Comparison of ENCODE assay signal across 11 cellular contexts in the genomic region with DNA sequence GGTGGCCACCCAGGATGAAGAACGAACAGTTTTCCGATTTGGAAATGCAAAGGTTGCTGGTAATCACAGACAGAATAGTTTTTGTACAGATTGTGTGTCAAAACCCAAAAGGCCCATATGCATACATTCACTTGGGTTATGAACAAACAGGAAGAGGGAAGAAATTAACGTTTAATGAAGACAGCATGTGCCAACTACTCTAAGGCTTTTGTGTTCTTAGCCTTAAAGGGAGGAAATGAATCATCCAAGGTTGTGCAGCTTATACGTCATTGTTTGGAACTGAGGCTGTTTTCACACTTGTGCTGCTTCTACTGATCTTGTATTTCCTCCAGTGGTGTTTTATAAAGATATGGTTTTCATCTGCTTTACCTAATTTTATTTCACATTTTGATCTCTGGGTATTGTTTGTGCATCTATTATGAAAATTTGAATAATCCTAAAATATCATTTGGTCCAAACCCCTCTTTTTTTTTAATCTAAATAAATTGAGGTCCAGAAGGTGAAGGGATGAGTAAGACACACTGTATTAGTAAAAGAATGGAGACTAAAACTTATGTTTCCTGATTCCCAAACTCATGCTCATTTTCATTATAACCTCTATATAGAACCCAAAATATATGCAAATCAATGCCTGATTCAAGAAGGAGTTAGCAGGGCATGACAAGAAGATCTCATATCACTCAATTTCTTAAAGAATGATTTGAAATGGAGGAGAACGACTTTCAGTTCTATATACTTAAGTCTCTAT.
A peak's percentile ranks its signal among the peaks of the same experiment; 100 is the strongest.
DNase-seq lines count a peak whose midpoint lies in the region; ATAC-seq and TF ChIP-seq lines count a peak whose summit lies in the region.
"Had no signal": no experiment of that assay in that cellular context is flagged by ENCODE, and none has a peak within 500 bp of the region (broad histone marks: within the 10 kb centered on the region; RNA-seq: fewer than 3 reads in every experiment).

No MANE protein-coding gene starts in this region.

- no peak overlapping the region for H3K27ac Mint-ChIP-seq in activated T-helper 2 cell treated with anti-CD3 and anti-CD28 coated beads, Interferon-gamma antibody, Interleukin-2, Interleukin-4, amounts not matched to agents 10 μg/mL and 5 μg/mL and 100 μg/mL, durations not matched to agents 14 hours and 24 hours and 36 hours
- H3K27ac Mint-ChIP-seq: activated B cell treated with CpG ODN at 0.5 μM for 24 hours had no signal

- H3K27me3 Mint-ChIP-seq in activated T-helper 2 cell treated with anti-CD3 and anti-CD28 coated beads, Interferon-gamma antibody, Interleukin-2, Interleukin-4, amounts not matched to agents 10 μg/mL and 5 μg/mL and 100 μg/mL, durations not matched to agents 14 hours and 24 hours and 36 hours (ENCODE audit: low read depth) = no peaks in the 10 kb centered on the region
- H3K27me3 Mint-ChIP-seq: activated B cell treated with CpG ODN at 0.5 μM for 24 hours had no signal

- H3K36me3 ChIP-seq in A673 (ENCODE audit: insufficient read depth, low read length, poor library complexity, severe bottlenecking) = no peaks in the 10 kb centered on the region
- H3K36me3 ChIP-seq: neutrophil had no signal

- POLR2A ChIA-PET in A673 (lab: Charles Lee; ENCODE audit: low non-redundant PET) = no interaction called here

- TF ChIP-seq CTCF in A673 (conservative IDR thresholded peaks at IDR 0.05; ENCODE audit: low read depth, low read length) (no peak), foreskin keratinocyte (conservative IDR thresholded peaks at IDR 0.05) (no peak)

- CTCF ChIA-PET in A673 (lab: Charles Lee) = no interaction called here

- H3K4me1 ChIP-seq in A673 (ENCODE audit: insufficient read depth, low read length, poor library complexity, severe bottlenecking) (peaks cover 40% of the 10 kb centered on the region), foreskin keratinocyte (peaks cover 15% of the 10 kb centered on the region)

- no peaks in the 10 kb centered on the region for H3K9me3 Mint-ChIP-seq in activated T-helper 2 cell treated with anti-CD3 and anti-CD28 coated beads, Interferon-gamma antibody, Interleukin-2, Interleukin-4, amounts not matched to agents 10 μg/mL and 5 μg/mL and 100 μg/mL, durations not matched to agents 14 hours and 24 hours and 36 hours
- H3K9me3 Mint-ChIP-seq: activated B cell treated with CpG ODN at 0.5 μM for 24 hours had no signal

- peaks cover 7% of the 10 kb centered on the region for H3K4me1 Mint-ChIP-seq in activated T-helper 2 cell treated with anti-CD3 and anti-CD28 coated beads, Interferon-gamma antibody, Interleukin-2, Interleukin-4, amounts not matched to agents 10 μg/mL and 5 μg/mL and 100 μg/mL, durations not matched to agents 14 hours and 24 hours and 36 hours (ENCODE audit: low read depth)
- H3K4me1 Mint-ChIP-seq: activated B cell treated with CpG ODN at 0.5 μM for 24 hours had no signal

- H3K4me3 ChIP-seq in A673 (ENCODE audit: low read depth, low read length, poor library complexity, severe bottlenecking) = no peak overlapping the region

- BruUV-seq in A673 (replicated peaks; lab: Mats Ljungman, UMichigan) = TSS peak; percentile 98

- H3K36me3 Mint-ChIP-seq in activated T-helper 2 cell treated with anti-CD3 and anti-CD28 coated beads, Interferon-gamma antibody, Interleukin-2, Interleukin-4, amounts not matched to agents 10 μg/mL and 5 μg/mL and 100 μg/mL, durations not matched to agents 14 hours and 24 hours and 36 hours (ENCODE audit: low read depth) = no peaks in the 10 kb centered on the region

- H3K4me3 Mint-ChIP-seq in activated T-helper 2 cell treated with anti-CD3 and anti-CD28 coated beads, Interferon-gamma antibody, Interleukin-2, Interleukin-4, amounts not matched to agents 10 μg/mL and 5 μg/mL and 100 μg/mL, durations not matched to agents 14 hours and 24 hours and 36 hours (ENCODE audit: low read depth) = no peak overlapping the region
- H3K4me3 Mint-ChIP-seq: activated B cell treated with CpG ODN at 0.5 μM for 24 hours had no signal

- H3K27ac ChIP-seq in A673 (ENCODE audit: low read depth, low read length, poor library complexity, severe bottlenecking) = peak overlapping the region; percentile 84
- H3K27ac ChIP-seq in foreskin keratinocyte = no peak overlapping the region
- H3K27ac ChIP-seq: neutrophil had no signal

- no peaks in the 10 kb centered on the region for H3K27me3 ChIP-seq in A673 (replicated peaks; ENCODE audit: insufficient read depth, low read depth, low read length, poor library complexity)
- H3K27me3 ChIP-seq in foreskin keratinocyte = no peaks in the 10 kb centered on the region
- H3K27me3 ChIP-seq: neutrophil had no signal

- DNase-seq in A673 (ENCODE audit: low spot score) (peak; percentile 96), RKO (ENCODE audit: low spot score) (peak; percentile 68), foreskin keratinocyte (peak; percentile 71 to 87), iPS-NIHi7 (ENCODE audit: extremely low spot score) (no peak), Ammon's horn (ENCODE audit: low spot score) (no peak), NCI-H82 treated with DMSO at 0.1 percent for 48 hours (lab: John Stamatoyannopoulos, UW; ENCODE audit: unreplicated experiment) (no peak)
- DNase-seq in activated T-helper 2 cell treated with anti-CD3 and anti-CD28 coated beads, Interferon-gamma antibody, Interleukin-2, Interleukin-4, amounts not matched to agents 10 μg/mL and 5 μg/mL and 100 μg/mL, durations not matched to agents 14 hours and 24 hours and 36 hours (ENCODE audit: low spot score) = no peak
- DNase-seq: activated B cell treated with CpG ODN at 0.5 μM for 24 hours, NCI-H1694 had no signal

- ATAC-seq in GM19468 (IDR thresholded peaks at IDR 0.05; ENCODE audit: extremely low read depth, unreplicated experiment) = peak; percentile 23
- peak; percentile 100 for ATAC-seq in foreskin keratinocyte

- H3K9me3 ChIP-seq in A673 (ENCODE audit: low read depth, low read length, poor library complexity, severe bottlenecking) = no peaks in the 10 kb centered on the region
- H3K9me3 ChIP-seq: neutrophil had no signal

- intact Hi-C loops in A673 (cut with micrococcal nuclease; ENCODE audit: unreplicated experiment) = no loop called here
- intact Hi-C loops in activated T-helper 2 cell treated with anti-CD3 and anti-CD28 coated beads, Interferon-gamma antibody, Interleukin-2, Interleukin-4, amounts not matched to agents 10 μg/mL and 5 μg/mL and 100 μg/mL, durations not matched to agents 14 hours and 24 hours and 36 hours (cut with micrococcal nuclease) = no loop called here

Comparison
In these comparisons a context has a peak if more than half of its experiments do, and no peak if none do; other contexts are left out.
1. DNase-seq: peak in A673 (single experiment), RKO (single experiment) and foreskin keratinocyte (2 of 2); none in iPS-NIHi7 (single experiment), Ammon's horn (single experiment), activated T-helper 2 cell treated with anti-CD3 and anti-CD28 coated beads, Interferon-gamma antibody, Interleukin-2, Interleukin-4, amounts not matched to agents 10 μg/mL and 5 μg/mL and 100 μg/mL, durations not matched to agents 14 hours and 24 hours and 36 hours (single experiment) and NCI-H82 treated with DMSO at 0.1 percent for 48 hours (single experiment).